ENCODE assay signal across 24 cellular contexts in genomic region chr11:11909727-11910126, GRCh38.
A peak's percentile ranks its signal among the peaks of the same experiment; 100 is the strongest.
DNase-seq lines count a peak whose midpoint lies in the region; ATAC-seq and TF ChIP-seq lines count a peak whose summit lies in the region.
"Had no signal": no experiment of that assay in that cellular context is flagged by ENCODE, and none has a peak within 500 bp of the region (broad histone marks: within the 10 kb centered on the region; RNA-seq: fewer than 3 reads in every experiment).

No MANE protein-coding gene starts in this region.

- ATAC-seq in thoracic aorta (ENCODE audit: insufficient number of reproducible peaks, low FRiP score, low read depth): no peak
- no peak for ATAC-seq in GM21367 (IDR thresholded peaks at IDR 0.05; ENCODE audit: unreplicated experiment)
- ATAC-seq: body of pancreas, GM23338, HepG2 had no signal

- H4K20me1 ChIP-seq in fibroblast of lung (ENCODE audit: control insufficient read depth, extremely low read depth, insufficient read depth, low read length): no peaks in the 10 kb centered on the region

- CTCF ChIA-PET in activated CD4-positive, alpha-beta memory T cell treated with anti-CD3 and anti-CD28 coated beads for 36 hours (lab: Charles Lee): no interaction called here
- CTCF ChIA-PET in RWPE1 (lab: Yijun Ruan, JAX): interaction anchor here (0.5 kb wide), 1 partner anchor 36 kb away, joined by 5 read pairs; no protein-coding TSS in a partner anchor

- H2AFZ ChIP-seq in fibroblast of lung (ENCODE audit: low read length): no peak overlapping the region
- H2AFZ ChIP-seq: GM23338, hepatocyte had no signal

- POLR2A ChIA-PET in activated CD4-positive, alpha-beta memory T cell treated with anti-CD3 and anti-CD28 coated beads for 36 hours (lab: Charles Lee): no interaction called here
- POLR2A ChIA-PET in RWPE1 (lab: Yijun Ruan, JAX; ENCODE audit: low non-redundant PET): no interaction called here

- H3K27me3 Mint-ChIP-seq in activated CD4-positive, alpha-beta memory T cell treated with anti-CD3 and anti-CD28 coated beads for 36 hours: no peaks in the 10 kb centered on the region
- H3K27me3 Mint-ChIP-seq: activated CD4-positive, alpha-beta T cell treated with anti-CD3 and anti-CD28 coated beads, Interleukin-2, amount 10 ng/mL, durations not matched to agents 24 days and 14 days had no signal

- H3K9me3 ChIP-seq in fibroblast of lung (ENCODE audit: control insufficient read depth, insufficient read depth, low read depth, low read length) (no peaks in the 10 kb centered on the region), thoracic aorta (no peaks in the 10 kb centered on the region)
- H3K9me3 ChIP-seq: body of pancreas had no signal

- no peaks in the 10 kb centered on the region for H3K27me3 ChIP-seq in fibroblast of lung (ENCODE audit: control insufficient read depth, insufficient read depth, low read length)
- H3K27me3 ChIP-seq in thoracic aorta (replicated peaks; ENCODE audit: insufficient read depth): no peaks in the 10 kb centered on the region
- H3K27me3 ChIP-seq: body of pancreas, hepatocyte had no signal

- no peak overlapping the region for H3K9ac ChIP-seq in fibroblast of lung (ENCODE audit: insufficient read depth, low read length)

- TF ChIP-seq CTCF in fibroblast of lung (conservative IDR thresholded peaks at IDR 0.05 in 1 of 2, IDR thresholded peaks at IDR 0.05 in 1 of 2; ENCODE audit: low read depth in 1 of 2, low read length in 2 of 2) (no peak), thoracic aorta (IDR thresholded peaks at IDR 0.05) (no peak), RWPE1 (conservative IDR thresholded peaks at IDR 0.05; ENCODE audit: low read depth) (no peak)

- H3K4me1 Mint-ChIP-seq in activated CD4-positive, alpha-beta memory T cell treated with anti-CD3 and anti-CD28 coated beads for 36 hours (ENCODE audit: low read depth): no peaks in the 10 kb centered on the region
- H3K4me1 Mint-ChIP-seq: activated CD4-positive, alpha-beta T cell treated with anti-CD3 and anti-CD28 coated beads, Interleukin-2, amount 10 ng/mL, durations not matched to agents 24 days and 14 days; GM23338; nephron had no signal

- peaks cover 27% of the 10 kb centered on the region for H3K36me3 Mint-ChIP-seq in activated CD4-positive, alpha-beta memory T cell treated with anti-CD3 and anti-CD28 coated beads for 36 hours

- H3K4me3 Mint-ChIP-seq in activated CD4-positive, alpha-beta memory T cell treated with anti-CD3 and anti-CD28 coated beads for 36 hours: no peak overlapping the region
- H3K4me3 Mint-ChIP-seq: activated CD4-positive, alpha-beta T cell treated with anti-CD3 and anti-CD28 coated beads, Interleukin-2, amount 10 ng/mL, durations not matched to agents 24 days and 14 days; GM23338; nephron had no signal

- no peak overlapping the region for H3K4me3 ChIP-seq in fibroblast of lung (replicated peaks in 1 of 4; ENCODE audit: control extremely low read depth in 1 of 4, insufficient read depth in 1 of 4, low read depth in 3 of 4, low read length in 4 of 4)
- H3K4me3 ChIP-seq in thoracic aorta: no peak overlapping the region
- H3K4me3 ChIP-seq: body of pancreas, GM23338, hepatocyte had no signal

- no peaks in the 10 kb centered on the region for H3K79me2 ChIP-seq in fibroblast of lung (ENCODE audit: control insufficient read depth, insufficient read depth, low read length)
- H3K79me2 ChIP-seq: hepatocyte had no signal

- H3K27ac Mint-ChIP-seq in activated CD4-positive, alpha-beta memory T cell treated with anti-CD3 and anti-CD28 coated beads for 36 hours: no peak overlapping the region
- H3K27ac Mint-ChIP-seq: activated CD4-positive, alpha-beta T cell treated with anti-CD3 and anti-CD28 coated beads, Interleukin-2, amount 10 ng/mL, durations not matched to agents 24 days and 14 days; GM23338; nephron had no signal

- peak; percentile 81 for DNase-seq in EH (ENCODE audit: low read depth)
- peak; percentile 30 for DNase-seq in RPMI7951 (ENCODE audit: low read depth)
- peak; percentile 65 to 91 for DNase-seq in fibroblast of lung (ENCODE audit: low read depth in 2 of 2)
- no peak for DNase-seq in thoracic aorta (ENCODE audit: low spot score)
- no peak for DNase-seq in activated CD4-positive, alpha-beta memory T cell treated with anti-CD3 and anti-CD28 coated beads for 36 hours
- no peak for DNase-seq in RWPE1 (ENCODE audit: low spot score)
- DNase-seq: activated CD4-positive, alpha-beta T cell treated with anti-CD3 and anti-CD28 coated beads, Interleukin-2, amount 10 ng/mL, durations not matched to agents 24 days and 14 days; activated naive CD4-positive, alpha-beta T cell; body of pancreas; dermis blood vessel endothelial cell; DMS153; islet precursor cell; mammary epithelial cell; MM.1S; NCI-H187; NCI-H446; posterior cingulate gyrus; SW 1271 had no signal

- H3K9me3 Mint-ChIP-seq in activated CD4-positive, alpha-beta memory T cell treated with anti-CD3 and anti-CD28 coated beads for 36 hours: no peaks in the 10 kb centered on the region
- H3K9me3 Mint-ChIP-seq: activated CD4-positive, alpha-beta T cell treated with anti-CD3 and anti-CD28 coated beads, Interleukin-2, amount 10 ng/mL, durations not matched to agents 24 days and 14 days; GM23338; nephron had no signal

- peak overlapping the region; percentile 9 for H3K4me2 ChIP-seq in fibroblast of lung (ENCODE audit: extremely low read depth, insufficient read depth, low read length)
- H3K4me2 ChIP-seq: GM23338, hepatocyte had no signal

- H3K36me3 ChIP-seq in fibroblast of lung (ENCODE audit: control insufficient read depth, insufficient read depth, low read length) (peaks cover 3% of the 10 kb centered on the region), thoracic aorta (peaks cover 3% of the 10 kb centered on the region)

- intact Hi-C loops in activated CD4-positive, alpha-beta memory T cell treated with anti-CD3 and anti-CD28 coated beads for 36 hours (cut with micrococcal nuclease): no loop called here

- H3K27ac ChIP-seq in fibroblast of lung (ENCODE audit: insufficient read depth, low read length): peak overlapping the region; percentile 66
- H3K27ac ChIP-seq in thoracic aorta: peak overlapping the region; percentile 62 to 82
- H3K27ac ChIP-seq in RWPE1: no peak overlapping the region
- H3K27ac ChIP-seq: body of pancreas, epithelial cell of prostate, hepatocyte had no signal

- H3K4me1 ChIP-seq in fibroblast of lung (ENCODE audit: control insufficient read depth, extremely low read depth, insufficient read depth, low read length) (peaks cover 9% of the 10 kb centered on the region), thoracic aorta (ENCODE audit: control insufficient read depth in 1 of 2, low read depth in 2 of 2) (peaks cover 3 to 14% of the 10 kb centered on the region in 2 donors)
- H3K4me1 ChIP-seq: body of pancreas had no signal

Comparison
In these comparisons a context has a peak if more than half of its experiments do, and no peak if none do; other contexts are left out.
1. DNase-seq: peak in EH (single experiment), RPMI7951 (single experiment) and fibroblast of lung (2 of 2); none in thoracic aorta (single experiment), activated CD4-positive, alpha-beta memory T cell treated with anti-CD3 and anti-CD28 coated beads for 36 hours (single experiment) and RWPE1 (single experiment).